Comparison of ENCODE assay signal across 10 cellular contexts in the genomic region with DNA sequence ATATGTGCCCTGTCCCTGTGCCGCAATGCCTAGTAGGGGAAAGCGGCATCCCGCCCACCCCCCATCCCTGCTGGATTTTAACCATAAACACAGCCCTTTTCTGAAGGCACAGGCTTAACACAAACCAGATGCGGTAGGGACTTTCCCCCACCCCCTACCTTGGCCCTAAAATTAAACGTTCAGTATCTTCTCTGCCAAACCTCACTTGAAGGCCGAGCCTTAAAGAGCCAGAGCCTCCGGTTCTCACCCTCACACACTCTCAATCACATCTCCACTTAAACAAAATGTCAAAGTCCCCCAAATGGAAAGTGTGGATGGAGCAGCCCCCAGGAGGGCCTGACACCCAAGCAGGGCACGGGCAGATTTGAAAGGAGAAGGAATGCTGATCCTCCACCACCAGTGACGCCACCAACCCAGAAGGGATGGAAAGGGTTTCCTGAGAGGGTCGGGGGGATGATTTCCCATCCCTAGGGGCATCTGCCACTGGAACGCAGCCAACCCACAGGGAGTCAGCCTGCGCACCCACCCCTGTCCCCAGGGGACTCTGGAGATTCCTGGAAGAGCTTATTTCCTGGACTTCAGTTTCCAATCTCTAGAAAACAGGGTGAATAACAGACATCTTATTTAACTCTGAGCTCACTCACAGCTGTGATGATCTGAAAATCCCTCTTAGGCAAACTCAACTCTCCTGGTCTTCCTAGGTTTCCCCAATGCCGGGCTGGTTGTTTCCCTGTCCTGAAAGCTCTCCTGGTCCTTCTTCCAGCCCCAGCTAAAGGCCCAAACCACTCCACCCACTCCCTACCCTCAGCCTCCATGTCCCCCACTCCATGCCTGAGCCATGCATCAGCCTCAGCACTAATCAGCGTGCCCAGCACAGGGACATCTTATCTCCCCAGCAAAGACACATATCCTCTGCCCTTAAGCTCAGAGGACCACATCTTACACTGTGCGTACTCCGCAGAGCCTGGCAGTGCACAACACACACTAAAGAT. TPM values are rescaled to one million over a fixed set of nuclear protein-coding genes. Genes with fewer than 3 reads are reported as not detected.
DNase-seq lines count a peak whose midpoint lies in the region; ATAC-seq lines count a peak whose summit lies in the region.
"Had no signal": no experiment of that assay in that cellular context is flagged by ENCODE, and none has a peak within 500 bp of the region (broad histone marks: within the 10 kb centered on the region; RNA-seq: fewer than 3 reads in every experiment).

No MANE protein-coding gene starts in this region.

- peaks cover 3% of the 10 kb centered on the region for H3K36me3 Mint-ChIP-seq in activated T-helper 2 cell treated with anti-CD3 and anti-CD28 coated beads, Interferon-gamma antibody, Interleukin-2, Interleukin-4, amounts not matched to agents 10 μg/mL and 5 μg/mL and 100 μg/mL, durations not matched to agents 14 hours and 24 hours and 36 hours (ENCODE audit: low read depth)
- no peaks in the 10 kb centered on the region for H3K36me3 Mint-ChIP-seq in stimulated activated naive B cell treated with anti-CD40 and anti-IgM and Interleukin-4, amounts not matched to agents 10 μg/mL and 1 μg/mL and 100 μg/mL, for 72 hours
- H3K36me3 Mint-ChIP-seq: activated CD4-positive, alpha-beta memory T cell treated with anti-CD3 and anti-CD28 coated beads for 36 hours had no signal

- H3K4me1 Mint-ChIP-seq in activated T-helper 2 cell treated with anti-CD3 and anti-CD28 coated beads, Interferon-gamma antibody, Interleukin-2, Interleukin-4, amounts not matched to agents 10 μg/mL and 5 μg/mL and 100 μg/mL, durations not matched to agents 14 hours and 24 hours and 36 hours (ENCODE audit: low read depth) = peaks cover 22% of the 10 kb centered on the region
- H3K4me1 Mint-ChIP-seq in stimulated activated naive B cell treated with anti-CD40 and anti-IgM and Interleukin-4, amounts not matched to agents 10 μg/mL and 1 μg/mL and 100 μg/mL, for 72 hours = peaks cover 6 to 16% of the 10 kb centered on the region in 2 donors
- H3K4me1 Mint-ChIP-seq: IgD-negative memory B cell had no signal

- no peaks in the 10 kb centered on the region for H3K9me3 ChIP-seq in effector memory CD4-positive, alpha-beta T cell (ENCODE audit: control insufficient read depth, low read length)

- peaks cover 5% of the 10 kb centered on the region for H3K36me3 ChIP-seq in effector memory CD4-positive, alpha-beta T cell (ENCODE audit: control insufficient read depth, insufficient read depth, low read length)

- H3K4me3 ChIP-seq in effector memory CD4-positive, alpha-beta T cell (ENCODE audit: insufficient read depth, low read depth, low read length, poor library complexity, severe bottlenecking) = no peak overlapping the region

- H3K27me3 Mint-ChIP-seq in activated T-helper 2 cell treated with anti-CD3 and anti-CD28 coated beads, Interferon-gamma antibody, Interleukin-2, Interleukin-4, amounts not matched to agents 10 μg/mL and 5 μg/mL and 100 μg/mL, durations not matched to agents 14 hours and 24 hours and 36 hours (ENCODE audit: low read depth) = no peaks in the 10 kb centered on the region
- H3K27me3 Mint-ChIP-seq in stimulated activated naive B cell treated with anti-CD40 and anti-IgM and Interleukin-4, amounts not matched to agents 10 μg/mL and 1 μg/mL and 100 μg/mL, for 72 hours = peaks cover 10 to 18% of the 10 kb centered on the region in 2 donors
- H3K27me3 Mint-ChIP-seq: activated CD4-positive, alpha-beta memory T cell treated with anti-CD3 and anti-CD28 coated beads for 36 hours had no signal

- peaks cover 2% of the 10 kb centered on the region for H3K4me1 ChIP-seq in effector memory CD4-positive, alpha-beta T cell (ENCODE audit: control insufficient read depth, insufficient read depth, low read length, poor library complexity, severe bottlenecking)

- H3K9me3 Mint-ChIP-seq in activated T-helper 2 cell treated with anti-CD3 and anti-CD28 coated beads, Interferon-gamma antibody, Interleukin-2, Interleukin-4, amounts not matched to agents 10 μg/mL and 5 μg/mL and 100 μg/mL, durations not matched to agents 14 hours and 24 hours and 36 hours = no peaks in the 10 kb centered on the region
- no peaks in the 10 kb centered on the region for H3K9me3 Mint-ChIP-seq in stimulated activated naive B cell treated with anti-CD40 and anti-IgM and Interleukin-4, amounts not matched to agents 10 μg/mL and 1 μg/mL and 100 μg/mL, for 72 hours
- H3K9me3 Mint-ChIP-seq: activated CD4-positive, alpha-beta memory T cell treated with anti-CD3 and anti-CD28 coated beads for 36 hours had no signal

- ATAC-seq in left cardiac atrium = peak; percentile 36 to 47
- no peak for ATAC-seq in stimulated activated naive B cell treated with anti-CD40 and anti-IgM and Interleukin-4, amounts not matched to agents 10 μg/mL and 1 μg/mL and 100 μg/mL, for 72 hours (replicated peaks)

- H3K27me3 ChIP-seq in effector memory CD4-positive, alpha-beta T cell (replicated peaks; ENCODE audit: control insufficient read depth, insufficient read depth, low read length, poor library complexity, severe bottlenecking) = no peaks in the 10 kb centered on the region

- peak; percentile 71 for DNase-seq in H4 (ENCODE audit: low spot score)
- no peak for DNase-seq in activated T-helper 2 cell treated with anti-CD3 and anti-CD28 coated beads, Interferon-gamma antibody, Interleukin-2, Interleukin-4, amounts not matched to agents 10 μg/mL and 5 μg/mL and 100 μg/mL, durations not matched to agents 14 hours and 24 hours and 36 hours (ENCODE audit: low spot score)
- DNase-seq in left cardiac atrium = peak; percentile 48
- no peak for DNase-seq in stimulated activated naive B cell treated with anti-CD40 and anti-IgM and Interleukin-4, amounts not matched to agents 10 μg/mL and 1 μg/mL and 100 μg/mL, for 72 hours
- no peak for DNase-seq in effector CD8-positive, alpha-beta T cell (lab: John Stamatoyannopoulos, UW)
- no peak for DNase-seq in hypothalamus (lab: John Stamatoyannopoulos, UW)
- DNase-seq in NCI-H187 (lab: John Stamatoyannopoulos, UW) = no peak
- no peak for DNase-seq in effector memory CD4-positive, alpha-beta T cell
- DNase-seq: activated CD4-positive, alpha-beta memory T cell treated with anti-CD3 and anti-CD28 coated beads for 36 hours had no signal

- H3K27ac ChIP-seq in effector memory CD4-positive, alpha-beta T cell (ENCODE audit: insufficient read depth, low read length, poor library complexity, severe bottlenecking) = no peak overlapping the region

- peak overlapping the region; percentile 11 for H3K27ac Mint-ChIP-seq in activated T-helper 2 cell treated with anti-CD3 and anti-CD28 coated beads, Interferon-gamma antibody, Interleukin-2, Interleukin-4, amounts not matched to agents 10 μg/mL and 5 μg/mL and 100 μg/mL, durations not matched to agents 14 hours and 24 hours and 36 hours
- H3K27ac Mint-ChIP-seq in stimulated activated naive B cell treated with anti-CD40 and anti-IgM and Interleukin-4, amounts not matched to agents 10 μg/mL and 1 μg/mL and 100 μg/mL, for 72 hours = peak overlapping the region; percentile 25
- H3K27ac Mint-ChIP-seq: activated CD4-positive, alpha-beta memory T cell treated with anti-CD3 and anti-CD28 coated beads for 36 hours had no signal

- intact Hi-C loops in activated T-helper 2 cell treated with anti-CD3 and anti-CD28 coated beads, Interferon-gamma antibody, Interleukin-2, Interleukin-4, amounts not matched to agents 10 μg/mL and 5 μg/mL and 100 μg/mL, durations not matched to agents 14 hours and 24 hours and 36 hours (cut with micrococcal nuclease) = no loop called here
- intact Hi-C loops in left cardiac atrium (cut with DNase I) = no loop called here

- no peak overlapping the region for H3K4me3 Mint-ChIP-seq in activated T-helper 2 cell treated with anti-CD3 and anti-CD28 coated beads, Interferon-gamma antibody, Interleukin-2, Interleukin-4, amounts not matched to agents 10 μg/mL and 5 μg/mL and 100 μg/mL, durations not matched to agents 14 hours and 24 hours and 36 hours (ENCODE audit: low read depth)
- H3K4me3 Mint-ChIP-seq in stimulated activated naive B cell treated with anti-CD40 and anti-IgM and Interleukin-4, amounts not matched to agents 10 μg/mL and 1 μg/mL and 100 μg/mL, for 72 hours = no peak overlapping the region
- H3K4me3 Mint-ChIP-seq: activated CD4-positive, alpha-beta memory T cell treated with anti-CD3 and anti-CD28 coated beads for 36 hours; IgD-negative memory B cell had no signal

RNA-seq across cellular contexts. Expression of a gene that starts 26.3 kb away (rescaled TPM):
- 102 and 127 TPM in 2 replicates for total RNA-seq in H4 (2014; rRNA removed; shearing (Covaris generic))
- total RNA-seq in activated T-helper 2 cell treated with anti-CD3 and anti-CD28 coated beads, Interferon-gamma antibody, Interleukin-2, Interleukin-4, amounts not matched to agents 10 μg/mL and 5 μg/mL and 100 μg/mL, durations not matched to agents 14 hours and 24 hours and 36 hours = 133 and 134 TPM in 2 replicates
- total RNA-seq in left cardiac atrium = 100 to 1,000 TPM; 160 to 319 TPM

Comparison
In these comparisons a context has a peak if more than half of its experiments do, and no peak if none do; other contexts are left out.
1. DNase-seq: peak in H4 (single experiment) and left cardiac atrium (single experiment); none in activated T-helper 2 cell treated with anti-CD3 and anti-CD28 coated beads, Interferon-gamma antibody, Interleukin-2, Interleukin-4, amounts not matched to agents 10 μg/mL and 5 μg/mL and 100 μg/mL, durations not matched to agents 14 hours and 24 hours and 36 hours (single experiment), stimulated activated naive B cell treated with anti-CD40 and anti-IgM and Interleukin-4, amounts not matched to agents 10 μg/mL and 1 μg/mL and 100 μg/mL, for 72 hours (single experiment), effector CD8-positive, alpha-beta T cell (single experiment), hypothalamus (0 of 51), NCI-H187 (0 of 2) and effector memory CD4-positive, alpha-beta T cell (0 of 3).
2. ATAC-seq: peak in left cardiac atrium (2 of 2); none in stimulated activated naive B cell treated with anti-CD40 and anti-IgM and Interleukin-4, amounts not matched to agents 10 μg/mL and 1 μg/mL and 100 μg/mL, for 72 hours (0 of 2).